In genomic region chr11:32963721-32964120, GRCh38 we compare ENCODE assay signal across 32 cellular contexts.
"Had no signal": no experiment of that assay in that cellular context is flagged by ENCODE, and none has a peak within 500 bp of the region (broad histone marks: within the 10 kb centered on the region; RNA-seq: fewer than 3 reads in every experiment).

No MANE protein-coding gene starts in this region.

- H3K9me3 Mint-ChIP-seq: activated CD4-positive, alpha-beta memory T cell treated with anti-CD3 and anti-CD28 coated beads, Interleukin-2, amount 10 ng/mL, durations not matched to agents 7 days and 5 days; activated naive CD4-positive, alpha-beta T cell treated with anti-CD3 and anti-CD28 coated beads, Interleukin-2, amount 10 ng/mL, durations not matched to agents 7 days and 5 days; activated naive CD8-positive, alpha-beta T cell treated with anti-CD3 and anti-CD28 coated beads, Interleukin-2, amount 50 U/mL, for 24 hours had no signal

- H3K27ac ChIP-seq: Peyer's patch, SJCRH30, SK-N-MC, WERI-Rb-1 had no signal

- H3K27ac Mint-ChIP-seq: activated CD4-positive, alpha-beta memory T cell treated with anti-CD3 and anti-CD28 coated beads, Interleukin-2, amount 10 ng/mL, durations not matched to agents 7 days and 5 days; activated CD8-positive, alpha-beta memory T cell treated with anti-CD3 and anti-CD28 coated beads, Interleukin-2, amount 10 ng/mL, durations not matched to agents 7 days and 5 days; activated naive CD4-positive, alpha-beta T cell treated with anti-CD3 and anti-CD28 coated beads, Interleukin-2, amount 10 ng/mL, durations not matched to agents 7 days and 5 days; activated naive CD8-positive, alpha-beta T cell; activated naive CD8-positive, alpha-beta T cell treated with anti-CD3 and anti-CD28 coated beads, Interleukin-2, amount 50 U/mL, for 24 hours had no signal

- H3K4me1 ChIP-seq: Peyer's patch, SJCRH30 had no signal

- DNase-seq: activated CD4-positive, alpha-beta memory T cell treated with anti-CD3 and anti-CD28 coated beads, Interleukin-2, amount 10 ng/mL, durations not matched to agents 7 days and 5 days; activated CD4-positive, alpha-beta T cell treated with anti-CD3 and anti-CD28 coated beads for 1 hour; activated CD4-positive, alpha-beta T cell treated with anti-CD3 and anti-CD28 coated beads for 48 hours; activated CD4-positive, CD25-positive, alpha-beta regulatory T cell; activated CD8-positive, alpha-beta memory T cell treated with anti-CD3 and anti-CD28 coated beads for 24 hours; activated CD8-positive, alpha-beta memory T cell treated with anti-CD3 and anti-CD28 coated beads, Interleukin-2, amount 10 ng/mL, durations not matched to agents 7 days and 5 days; activated CD8-positive, alpha-beta memory T cell treated with anti-CD3 and anti-CD28 coated beads, Interleukin-2, amount 50 U/mL, for 48 hours; activated effector memory CD4-positive, alpha-beta T cell treated with Interleukin-2 at 50 U/mL for 16 hours; activated naive CD4-positive, alpha-beta T cell treated with anti-CD3 and anti-CD28 coated beads, Interleukin-2, amount 10 ng/mL, durations not matched to agents 7 days and 5 days; activated naive CD8-positive, alpha-beta T cell treated with anti-CD3 and anti-CD28 coated beads, Interleukin-2, amount 50 U/mL, for 24 hours; activated T-cell treated with anti-CD3 and anti-CD28 coated beads, Interleukin-2, amount 50 U/mL, for 48 hours; anterior cingulate cortex; caudate nucleus; cerebellar nuclear complex; MG63; NCI-H1048; NCI-H1105 treated with DMSO at 0.1 percent for 48 hours; NCI-H1436; NCI-H1694; NCI-H1930; NCI-H2081 treated with DMSO at 0.1 percent for 48 hours; NCI-H226; NCI-H446 treated with DMSO at 0.1 percent for 48 hours; NCI-H524 treated with DMSO at 0.1 percent for 48 hours; Peyer's patch; SHP77; SJCRH30; T1000; WERI-Rb-1 had no signal

- H3K4me3 ChIP-seq: K562, MG63, Peyer's patch, SJCRH30, SK-N-MC had no signal

- H3K4me3 Mint-ChIP-seq: activated CD4-positive, alpha-beta memory T cell treated with anti-CD3 and anti-CD28 coated beads, Interleukin-2, amount 10 ng/mL, durations not matched to agents 7 days and 5 days; activated CD8-positive, alpha-beta memory T cell treated with anti-CD3 and anti-CD28 coated beads, Interleukin-2, amount 10 ng/mL, durations not matched to agents 7 days and 5 days; activated naive CD4-positive, alpha-beta T cell treated with anti-CD3 and anti-CD28 coated beads, Interleukin-2, amount 10 ng/mL, durations not matched to agents 7 days and 5 days; activated naive CD8-positive, alpha-beta T cell; activated naive CD8-positive, alpha-beta T cell treated with anti-CD3 and anti-CD28 coated beads, Interleukin-2, amount 50 U/mL, for 24 hours had no signal

- H3K9me3 ChIP-seq: MG63, Peyer's patch, SJCRH30 had no signal

- ATAC-seq: activated CD8-positive, alpha-beta memory T cell treated with anti-CD3 and anti-CD28 coated beads, Interleukin-2, amount 10 ng/mL, durations not matched to agents 7 days and 5 days; activated naive CD8-positive, alpha-beta T cell treated with anti-CD3 and anti-CD28 coated beads, Interleukin-2, amount 50 U/mL, for 24 hours; K562 had no signal

- H3K27me3 Mint-ChIP-seq: activated CD4-positive, alpha-beta memory T cell treated with anti-CD3 and anti-CD28 coated beads, Interleukin-2, amount 10 ng/mL, durations not matched to agents 7 days and 5 days; activated CD8-positive, alpha-beta memory T cell treated with anti-CD3 and anti-CD28 coated beads, Interleukin-2, amount 10 ng/mL, durations not matched to agents 7 days and 5 days; activated naive CD4-positive, alpha-beta T cell treated with anti-CD3 and anti-CD28 coated beads, Interleukin-2, amount 10 ng/mL, durations not matched to agents 7 days and 5 days; activated naive CD8-positive, alpha-beta T cell; activated naive CD8-positive, alpha-beta T cell treated with anti-CD3 and anti-CD28 coated beads, Interleukin-2, amount 50 U/mL, for 24 hours had no signal

- H3K27me3 ChIP-seq: MG63, Peyer's patch, SJCRH30 had no signal
